9 cellular contexts compared by ENCODE assay signal in the genomic region with DNA sequence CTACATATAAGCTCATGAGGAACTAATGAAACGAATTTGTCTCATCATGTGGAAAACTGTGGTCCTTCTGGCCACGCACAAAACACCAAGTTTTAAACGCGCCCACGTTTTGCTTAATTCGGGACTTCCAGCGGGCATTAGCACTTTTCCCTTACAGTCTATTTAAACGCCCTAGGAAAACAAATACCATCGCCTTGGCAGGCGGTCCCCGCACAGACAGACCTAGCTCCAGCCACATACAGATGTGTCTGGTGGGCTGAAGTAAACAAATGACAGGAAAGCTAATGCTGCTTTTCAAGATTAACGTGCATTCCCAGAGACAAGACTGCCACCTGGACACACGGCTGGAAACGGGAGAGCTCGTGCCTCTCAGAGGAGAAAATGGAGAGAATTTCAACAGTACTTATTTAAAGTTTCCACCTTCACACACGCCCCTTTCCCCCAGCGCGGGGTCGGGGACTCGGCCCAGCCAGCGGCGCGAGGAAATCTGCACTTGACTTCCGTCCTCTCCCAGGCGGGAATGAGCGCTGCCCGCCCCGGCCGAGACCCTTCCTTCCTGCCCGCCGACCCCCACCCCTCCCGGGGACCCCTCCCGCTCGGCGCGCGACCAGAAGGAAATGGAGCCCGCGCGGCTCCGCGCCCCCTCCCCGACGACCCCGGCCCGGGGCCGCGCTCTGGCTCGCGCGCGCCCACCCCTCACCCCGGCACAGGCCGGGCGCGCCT. TPM values are rescaled to one million over a fixed set of nuclear protein-coding genes. Genes with fewer than 3 reads are reported as not detected.
A peak's percentile ranks its signal among the peaks of the same experiment; 100 is the strongest.
DNase-seq lines count a peak whose midpoint lies in the region; ATAC-seq, FAIRE-seq and TF ChIP-seq lines count a peak whose summit lies in the region.
"Had no signal": no experiment of that assay in that cellular context is flagged by ENCODE, and none has a peak within 500 bp of the region (broad histone marks: within the 10 kb centered on the region; RNA-seq: fewer than 3 reads in every experiment).

No MANE protein-coding gene starts in this region.

- H3K27ac ChIP-seq in HUES64 (ENCODE audit: low read depth, low read length) (peak overlapping the region; percentile 83), SU-DHL-6 (ENCODE audit: low read depth, low read length) (no peak overlapping the region), GM12878 (ENCODE audit: control insufficient read depth, insufficient read depth) (peak overlapping the region; percentile 89), gastrocnemius medialis (peak overlapping the region; percentile 88 to 94 (median 90))

- peaks cover 7% of the 10 kb centered on the region for H3F3A ChIP-seq in SU-DHL-6 (ENCODE audit: insufficient read depth)

- no peaks in the 10 kb centered on the region for H3K9me2 ChIP-seq in SU-DHL-6 (replicated peaks; ENCODE audit: insufficient read depth, low read length)

- RAD21 ChIA-PET in GM12878 (lab: Charles Lee; ENCODE audit: unreplicated experiment) = interaction anchor here (0.6 to 7.8 kb wide), 12 partner anchors 9 to 185 kb away, joined by 3 to 56 read pairs (median 4); no protein-coding TSS in a partner anchor

- TSS peak; percentile 72 for BruUV-seq in GM12878 (replicated peaks; lab: Mats Ljungman, UMichigan)

- DNase-seq in NCI-H1417 (lab: John Stamatoyannopoulos, UW) (peak; percentile 10 to 66 (median 65)), NCI-H1417 treated with DMSO at 0.1 percent for 48 hours (lab: John Stamatoyannopoulos, UW) (no peak), GM12878 (ENCODE audit: low read depth, low spot score) (no peak), gastrocnemius medialis (peak; percentile 12 to 37)

- no peak for TF ChIP-seq RAD21 in GM12878 (IDR thresholded peaks at IDR 0.05; ENCODE audit: insufficient read depth, low read depth, low read length)

- POLR2A ChIA-PET in GM12878 (lab: Charles Lee) = interaction anchor here (0.6 to 1.8 kb wide), 4 partner anchors 23 to 44 kb away, joined by 3 to 4 read pairs (median 3); no protein-coding TSS in a partner anchor

- peak overlapping the region; percentile 76 for H3K4me2 ChIP-seq in SU-DHL-6 (ENCODE audit: low read depth, low read length, poor library complexity, severe bottlenecking)
- H3K4me2 ChIP-seq in GM12878 (ENCODE audit: control insufficient read depth, insufficient read depth) = peak overlapping the region; percentile 81

- H2AFZ ChIP-seq in SU-DHL-6 (ENCODE audit: low read depth, low read length, severe bottlenecking) (peak overlapping the region; percentile 50), GM12878 (ENCODE audit: control insufficient read depth, low read depth, low read length) (peak overlapping the region; percentile 25)

- in situ Hi-C loops in GM12878 (cut with MboI) = loop anchor here (5.0 kb wide), 1 partner anchor 82 kb away; a partner anchor contains a TSS
- in situ Hi-C loops in gastrocnemius medialis (cut with MboI; ENCODE audit: low sequenced_read_pairs in 4 of 4) = loop anchor here in 1 of 4 donors (10.0 to 25.0 kb wide), 2 partner anchors 274 to 442 kb away; a partner anchor contains a TSS

- TF ChIP-seq CTCF in SU-DHL-6 (IDR thresholded peaks at IDR 0.05; ENCODE audit: insufficient read depth, low read length, poor library complexity, severe bottlenecking) = no peak
- TF ChIP-seq CTCF in GM12878 (IDR thresholded peaks at IDR 0.05 in 2 of 3, conservative IDR thresholded peaks at IDR 0.05 in 1 of 3; ENCODE audit: control insufficient read depth in 2 of 3, extremely low read depth in 1 of 3, insufficient read depth in 1 of 3, low read depth in 3 of 3, low read length in 3 of 3) = no peak
- no peak for TF ChIP-seq CTCF in gastrocnemius medialis (IDR thresholded peaks at IDR 0.05 in 4 of 5, conservative IDR thresholded peaks at IDR 0.05 in 1 of 5)

- peak; percentile 1; the same call in 2 of the 3 replicates for ATAC-seq in GM12878
- ATAC-seq in gastrocnemius medialis = peak; percentile 22 to 36
- no peak for ATAC-seq in GM21367 (IDR thresholded peaks at IDR 0.05; ENCODE audit: unreplicated experiment)

- H3K36me3 ChIP-seq in HUES64 (ENCODE audit: insufficient read depth, low read length) = no peaks in the 10 kb centered on the region
- H3K36me3 ChIP-seq in SU-DHL-6 (ENCODE audit: low read length) = no peaks in the 10 kb centered on the region
- H3K36me3 ChIP-seq in GM12878 (ENCODE audit: control insufficient read depth in 2 of 2, insufficient read depth in 2 of 2, low read length in 1 of 2) = no peaks in the 10 kb centered on the region
- H3K36me3 ChIP-seq in iPS-15b (ENCODE audit: control insufficient read depth, insufficient read depth, low read length) = no peaks in the 10 kb centered on the region
- H3K36me3 ChIP-seq in gastrocnemius medialis = no peaks in the 10 kb centered on the region

- H3K4me1 ChIP-seq in HUES64 (ENCODE audit: insufficient read depth, low read length) (peaks cover 37% of the 10 kb centered on the region), GM12878 (ENCODE audit: control insufficient read depth, insufficient read depth, low read length) (peaks cover 13% of the 10 kb centered on the region), iPS-15b (ENCODE audit: control insufficient read depth, insufficient read depth, low read length) (peaks cover 12% of the 10 kb centered on the region), gastrocnemius medialis (peaks cover 48 to 51% of the 10 kb centered on the region in 2 donors)

- FAIRE-seq in GM12878 (lab: Jason Lieb, UNC) = peak; percentile 64
- FAIRE-seq: G401.6 had no signal

- TF ChIP-seq EP300 in GM12878 (IDR thresholded peaks at IDR 0.05; ENCODE audit: borderline replicate concordance in 1 of 2, control insufficient read depth in 1 of 2, low read depth in 2 of 2, low read length in 2 of 2) = no peak; a peak in 1 of 4 replicates

- H3K27me3 ChIP-seq in HUES64 (ENCODE audit: insufficient read depth, low read length) (no peaks in the 10 kb centered on the region), SU-DHL-6 (ENCODE audit: low read length) (no peaks in the 10 kb centered on the region), GM12878 (replicated peaks in 1 of 2; ENCODE audit: control insufficient read depth in 2 of 2, insufficient read depth in 2 of 2, low read length in 1 of 2) (no peaks in the 10 kb centered on the region), iPS-15b (ENCODE audit: control insufficient read depth, insufficient read depth, low read length) (no peaks in the 10 kb centered on the region), gastrocnemius medialis (no peaks in the 10 kb centered on the region)

- H3K79me2 ChIP-seq in SU-DHL-6 (ENCODE audit: insufficient read depth, low read length) (peaks cover 44% of the 10 kb centered on the region), GM12878 (ENCODE audit: control insufficient read depth, insufficient read depth, low read length) (peaks cover 59% of the 10 kb centered on the region)

- under 1% methylated on average over 55 of the region's 56 CpGs for WGBS in HUES64
- under 1% methylated on average over 23 of the region's 56 CpGs for WGBS in GM12878 (ENCODE audit: insufficient coverage, insufficient replicate concordance, low lambda C conversion rate, missing lambda C conversion rate)

- H3K9ac ChIP-seq in HUES64 (ENCODE audit: low read depth, low read length) (peak overlapping the region; percentile 72), SU-DHL-6 (ENCODE audit: low read length) (peak overlapping the region; percentile 71), GM12878 (ENCODE audit: control insufficient read depth, insufficient read depth, low read length) (peak overlapping the region; percentile 91), iPS-15b (ENCODE audit: low read depth, low read length) (peak overlapping the region; percentile 86)

- H3K9me3 ChIP-seq in HUES64 (ENCODE audit: insufficient read depth, low read depth, low read length) (no peaks in the 10 kb centered on the region), SU-DHL-6 (ENCODE audit: insufficient read depth, low read length) (no peaks in the 10 kb centered on the region), GM12878 (replicated peaks; ENCODE audit: control insufficient read depth, insufficient read depth, low read length) (no peaks in the 10 kb centered on the region), iPS-15b (ENCODE audit: control insufficient read depth, insufficient read depth, low read length) (no peaks in the 10 kb centered on the region), gastrocnemius medialis (no peaks in the 10 kb centered on the region)

- H4K20me1 ChIP-seq in SU-DHL-6 (ENCODE audit: low read depth, low read length) (peaks cover 34% of the 10 kb centered on the region), GM12878 (ENCODE audit: control insufficient read depth, insufficient read depth) (no peaks in the 10 kb centered on the region)

- CTCF ChIA-PET in GM12878 (lab: Yijun Ruan, JAX) = interaction anchor here (0.7 to 1.9 kb wide), 6 partner anchors 11 to 136 kb away, joined by 3 to 6 read pairs (median 4); a partner anchor contains a TSS

- H3K4me3 ChIP-seq in HUES64 (ENCODE audit: low read length) (peak overlapping the region; percentile 81), SU-DHL-6 (ENCODE audit: insufficient read depth, low read length, poor library complexity, severe bottlenecking) (peak overlapping the region; percentile 75), GM12878 (peak overlapping the region; percentile 98), iPS-15b (ENCODE audit: low read depth, low read length) (peak overlapping the region; percentile 89), gastrocnemius medialis (peak overlapping the region; percentile 58 to 83 (median 68))

- TF ChIP-seq POLR2A in GM12878 (IDR thresholded peaks at IDR 0.05; ENCODE audit: low read depth, low read length) (no peak), gastrocnemius medialis (IDR thresholded peaks at IDR 0.05) (peak; percentile 13 to 35)

- intact Hi-C loops in GM12878 (cut with micrococcal nuclease; ENCODE audit: unreplicated experiment) (loop anchor here (1.0 to 10.0 kb wide), 2 partner anchors 39 to 186 kb away; no protein-coding TSS in a partner anchor), gastrocnemius medialis (cut with DNase I; ENCODE audit: low total_unique reads) (loop anchor here (1.0 to 10.0 kb wide), 5 partner anchors 40 to 1883 kb away; a partner anchor contains a TSS)

- SMC1A ChIA-PET in GM12878 (lab: Charles Lee; ENCODE audit: uncharacterized antibody, unreplicated experiment) = interaction anchor here (0.7 to 12.1 kb wide), 11 partner anchors 10 to 223 kb away, joined by 3 to 169 read pairs (median 4); no protein-coding TSS in a partner anchor

RNA-seq across cellular contexts. Expression of a gene that starts 0.9 kb away (rescaled TPM):
- 16.1 TPM for polyA plus RNA-seq in HUES64 (2013, experiment 1 of 2)
- polyA plus RNA-seq in HUES64 (2013, experiment 2 of 2) = 18.6 TPM
- total RNA-seq in GM12878 (2013; cell fraction: nucleolus; rRNA removed) = 56.8 and 62.0 TPM in 2 replicates
- total RNA-seq in GM12878 (2014; rRNA removed) (23.6 and 25.7 TPM in 2 replicates), GM12878 (2014; rRNA removed; fragmentation: Illumina TruSeq; extraction: Trizol) (30.8 and 33.9 TPM in 2 replicates), GM12878 (2021) (28.4 and 30.7 TPM in 2 replicates), gastrocnemius medialis (10 to 100 TPM; 11.1 to 27.6 (median 13.1) TPM)
- polyA plus RNA-seq in GM12878 (2011; ENCODE audit: low read depth) = 16.7 TPM
- polyA plus RNA-seq in GM12878 (2011; rRNA removed) (25.6 and 43.0 TPM in 2 replicates), GM12878 (2014; fragmentation: Illumina TruSeq; extraction: Trizol) (32.2 and 43.5 TPM in 2 replicates), GM12878 (2014; fragmentation: Nextera tagmentation; extraction: Ambion mirVana) (1 to 10 TPM; 3.5 to 9.1 TPM), GM12878 (2014; rRNA removed) (21.0 and 22.6 TPM in 2 replicates), GM12878 (2016; fragmentation: Nextera tagmentation; extraction: Ambion mirVana) (10 to 100 TPM in 1 of 2 experiments, 1 to 10 TPM in 1; 6.4 to 29.6 TPM)
- polyA plus RNA-seq in GM12878 (2011; cell fraction: cytosol; rRNA removed) = 6.6 and 7.8 TPM in 2 replicates
- polyA plus RNA-seq in GM12878 (2011; cell fraction: nucleus; rRNA removed) = 9.3 and 10.5 TPM in 2 replicates
- 19.5 and 25.3 TPM in 2 replicates for polyA plus RNA-seq in GM12878 (2012)
- polyA minus RNA-seq in GM12878 (2011; rRNA and poly(A)+ RNA removed) = 12.4 and 18.1 TPM in 2 replicates
- polyA minus RNA-seq in GM12878 (2011; cell fraction: cytosol; rRNA and poly(A)+ RNA removed) = 5.6 and 8.2 TPM in 2 replicates
- polyA minus RNA-seq in GM12878 (2011; cell fraction: nucleus; rRNA and poly(A)+ RNA removed) = 10.9 and 12.2 TPM in 2 replicates

Comparison
In these comparisons a context has a peak if more than half of its experiments do, and no peak if none do; other contexts are left out.
1. DNase-seq: peak in NCI-H1417 (3 of 3) and gastrocnemius medialis (2 of 2); none in NCI-H1417 treated with DMSO at 0.1 percent for 48 hours (single experiment) and GM12878 (single experiment).
2. Peak in every context shown above with its lines, with median percentiles within 50 percentile points of each other: H3K4me3 ChIP-seq and H3K9ac ChIP-seq.